In genomic region chr9:4196376-4196775, GRCh38 we compare ENCODE assay signal across 18 cellular contexts.
DNase-seq lines count a peak whose midpoint lies in the region; ATAC-seq and TF ChIP-seq lines count a peak whose summit lies in the region.
"Had no signal": no experiment of that assay in that cellular context is flagged by ENCODE, and none has a peak within 500 bp of the region (broad histone marks: within the 10 kb centered on the region; RNA-seq: fewer than 3 reads in every experiment).

No MANE protein-coding gene starts in this region.

- POLR2A ChIA-PET in HEK293T (lab: Yijun Ruan, JAX) = no interaction called here

- H3K4me1 ChIP-seq in testis = no peaks in the 10 kb centered on the region

- intact Hi-C loops in testis (cut with DNase I; ENCODE audit: low total_unique reads) = no loop called here

- peak; percentile 56 for DNase-seq in ELR (ENCODE audit: low read depth)
- DNase-seq in RPMI7951 (ENCODE audit: low read depth) = peak; percentile 73
- DNase-seq in choroid plexus epithelial cell (ENCODE audit: low read depth) = peak; percentile 53
- DNase-seq in renal cortical epithelial cell (ENCODE audit: low read depth) = peak; percentile 50
- no peak for DNase-seq in foreskin fibroblast
- DNase-seq in testis = no peak
- no peak for DNase-seq in HEK293T (ENCODE audit: extremely low spot score)
- DNase-seq: AML-193, KBM-7, NCI-H1436, NCI-H2029 treated with DMSO at 0.1 percent for 48 hours, NCI-H2171 treated with DMSO at 0.1 percent for 48 hours, NCI-H510A, NCI-H82 had no signal

- ATAC-seq in GM18873 (IDR thresholded peaks at IDR 0.05; ENCODE audit: low FRiP score, unreplicated experiment) = no peak
- ATAC-seq: GM23338, HCT116 had no signal

- H3K36me3 ChIP-seq in testis (ENCODE audit: low read depth, missing control alignments) = no peaks in the 10 kb centered on the region

- no peaks in the 10 kb centered on the region for H3K27me3 ChIP-seq in testis

- no peak overlapping the region for H3K27ac ChIP-seq in testis
- H3K27ac ChIP-seq: PC-9 had no signal

- CTCF ChIA-PET in HEK293T (lab: Yijun Ruan, JAX) = no interaction called here

- no peak for TF ChIP-seq POLR2A in testis (IDR thresholded peaks at IDR 0.05)

- no peak for TF ChIP-seq CTCF in choroid plexus epithelial cell (conservative IDR thresholded peaks at IDR 0.05; ENCODE audit: low read depth, low read length)
- TF ChIP-seq CTCF in foreskin fibroblast (IDR thresholded peaks at IDR 0.05; ENCODE audit: low read depth, low read length) = no peak
- no peak for TF ChIP-seq CTCF in testis (IDR thresholded peaks at IDR 0.05)

- H3K9me3 ChIP-seq in testis = no peaks in the 10 kb centered on the region

- H3K4me3 ChIP-seq in choroid plexus epithelial cell (ENCODE audit: low read depth, low read length) = no peak overlapping the region
- no peak overlapping the region for H3K4me3 ChIP-seq in foreskin fibroblast (ENCODE audit: low read depth in 1 of 2, low read length in 2 of 2)
- H3K4me3 ChIP-seq in testis = no peak overlapping the region
- H3K4me3 ChIP-seq: GM23338, PC-9 had no signal

- WGBS in testis, 2 donors = 96 to 98% methylated on average over 13 of the region's 13 CpGs

TF ChIP-seq in HEK293T, 16 proteins besides CTCF, POLR2A, EP300 and RAD21:
- TF ChIP-seq SUZ12 (IDR thresholded peaks at IDR 0.05) (no peak), L3MBTL2 (conservative IDR thresholded peaks at IDR 0.05) (no peak), LEF1 (IDR thresholded peaks at IDR 0.05; ENCODE audit: borderline replicate concordance) (no peak), HDGF (IDR thresholded peaks at IDR 0.05; ENCODE audit: borderline replicate concordance) (no peak), FOXM1 (IDR thresholded peaks at IDR 0.05; ENCODE audit: borderline replicate concordance) (no peak), TARDBP (IDR thresholded peaks at IDR 0.05) (no peak), SP1 (IDR thresholded peaks at IDR 0.05) (no peak), FOXK2 (IDR thresholded peaks at IDR 0.05) (no peak), ELF4 (IDR thresholded peaks at IDR 0.05) (no peak), ARNT (IDR thresholded peaks at IDR 0.05) (no peak)

Comparison
In these comparisons a context has a peak if more than half of its experiments do, and no peak if none do; other contexts are left out.
1. DNase-seq: peak in ELR (single experiment), RPMI7951 (single experiment), choroid plexus epithelial cell (single experiment) and renal cortical epithelial cell (single experiment); none in foreskin fibroblast (0 of 2), testis (single experiment) and HEK293T (single experiment).